ENCODE assay signal across 9 cellular contexts in the genomic region with DNA sequence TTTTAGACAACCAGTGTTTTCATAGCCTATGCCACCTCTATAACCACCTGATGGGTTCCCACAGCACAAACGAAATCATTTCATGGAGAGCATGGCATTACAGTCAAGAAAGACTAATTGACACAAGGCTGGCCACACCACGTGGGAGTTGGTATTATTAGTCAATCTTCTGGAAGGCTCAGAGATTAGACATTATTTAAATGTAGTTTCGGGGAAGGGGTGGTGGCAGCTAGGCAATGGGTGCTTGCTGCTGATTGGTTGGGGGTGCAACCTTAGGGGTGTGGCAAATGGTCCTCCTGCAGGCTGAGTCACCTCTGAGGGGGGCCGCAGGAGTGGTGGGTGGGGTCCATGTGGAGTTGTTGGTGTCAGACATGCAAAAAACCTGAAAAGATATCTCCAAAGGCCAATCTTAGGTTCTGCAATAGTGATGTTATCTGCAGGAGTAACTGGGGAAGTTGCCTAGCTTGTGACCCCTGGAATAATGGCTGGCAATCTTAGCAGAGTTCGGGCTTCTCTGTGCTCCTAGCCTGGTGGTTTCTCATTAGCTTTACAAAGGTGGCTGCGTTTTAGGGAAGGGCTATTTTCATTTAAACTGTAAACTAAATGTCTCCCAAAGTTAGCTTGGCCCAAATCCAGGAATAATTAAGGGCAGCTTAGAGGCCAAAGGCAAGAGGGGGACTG. TPM values are rescaled to one million over a fixed set of nuclear protein-coding genes. Genes with fewer than 3 reads are reported as not detected.
DNase-seq lines count a peak whose midpoint lies in the region; ATAC-seq, FAIRE-seq and TF ChIP-seq lines count a peak whose summit lies in the region.
"Had no signal": no experiment of that assay in that cellular context is flagged by ENCODE, and none has a peak within 500 bp of the region (broad histone marks: within the 10 kb centered on the region; RNA-seq: fewer than 3 reads in every experiment).

No MANE protein-coding gene starts in this region.

- H3K27me3 ChIP-seq in adipocyte (replicated peaks; ENCODE audit: control insufficient read depth, insufficient read depth, low read length) (no peaks in the 10 kb centered on the region), tibial artery (no peaks in the 10 kb centered on the region)

- H3K27ac ChIP-seq in tibial artery, result no peak overlapping the region

- H3K4me1 ChIP-seq in adipocyte (ENCODE audit: control insufficient read depth, insufficient read depth, low read length) (peaks cover 59% of the 10 kb centered on the region), tibial artery (peaks cover 0 to 11% (median 7%) of the 10 kb centered on the region in 4 donors)

- H3K36me3 ChIP-seq in adipocyte (ENCODE audit: control insufficient read depth, insufficient read depth, low read length, severe bottlenecking), result no peaks in the 10 kb centered on the region
- peaks cover 0 to 5% (median 0%) of the 10 kb centered on the region in 3 donors for H3K36me3 ChIP-seq in tibial artery

- intact Hi-C loops in tibial artery (cut with DNase I; ENCODE audit: low total_unique reads), result no loop called here

- TF ChIP-seq CTCF in tibial artery (IDR thresholded peaks at IDR 0.05), result no peak

- no peak for ATAC-seq in GM21825 (IDR thresholded peaks at IDR 0.05; ENCODE audit: unreplicated experiment)
- ATAC-seq: activated CD8-positive, alpha-beta T cell treated with anti-CD3 and anti-CD28 coated beads for 36 hours had no signal

- peak overlapping the region; percentile 99 for H3K9ac ChIP-seq in adipocyte (ENCODE audit: low read length)

- DNase-seq in SIG-M5 treated with dmso at 0.1 percent for 504 hours (lab: John Stamatoyannopoulos, UW; ENCODE audit: unreplicated experiment), result peak; percentile 66
- no peak for DNase-seq in SIG-M5 (lab: John Stamatoyannopoulos, UW)
- no peak for DNase-seq in adipocyte (ENCODE audit: low read depth)
- peak; percentile 19 for DNase-seq in iris pigment epithelial cell (ENCODE audit: low read depth)
- DNase-seq in tibial artery, result peak; percentile 37 to 57
- DNase-seq in stimulated activated CD4-positive, alpha-beta T cell treated with anti-CD3 and anti-CD28 coated beads, Interleukin-4, amount 100 ng/mL, for 4 hours, result no peak
- no peak for DNase-seq in frontal cortex (ENCODE audit: low spot score in 2 of 2)
- DNase-seq: activated CD8-positive, alpha-beta T cell treated with anti-CD3 and anti-CD28 coated beads for 36 hours had no signal

- H3K9me3 ChIP-seq in adipocyte (ENCODE audit: control insufficient read depth, low read length) (no peaks in the 10 kb centered on the region), tibial artery (no peaks in the 10 kb centered on the region)

- no peak for FAIRE-seq in frontal cortex (lab: Jason Lieb, UNC)

- H3K4me3 ChIP-seq in adipocyte (ENCODE audit: low read length) (peak overlapping the region; percentile 9), tibial artery (no peak overlapping the region)

RNA-seq across cellular contexts. Expression of gene TEN1, which starts 4.6 kb away (rescaled TPM):
- total RNA-seq in frontal cortex, result 4.9 TPM

RNA-seq across cellular contexts. Expression of gene ACOX1, which starts 4.7 kb away (rescaled TPM):
- total RNA-seq in frontal cortex, result 98.2 TPM

RNA-seq across cellular contexts. Expression of gene CDK3, which starts 17.0 kb away (rescaled TPM):
- 0.41 TPM for total RNA-seq in frontal cortex

RNA-seq across cellular contexts. Expression of gene FBF1, which starts 42.8 kb away (rescaled TPM):
- total RNA-seq in frontal cortex, result 11.4 TPM

RNA-seq across cellular contexts. Expression of gene EVPL, which starts 43.5 kb away (rescaled TPM):
- total RNA-seq in frontal cortex, result not detected

Comparison
In these comparisons a context has a peak if more than half of its experiments do, and no peak if none do; other contexts are left out.
1. DNase-seq: peak in SIG-M5 treated with dmso at 0.1 percent for 504 hours (single experiment), iris pigment epithelial cell (single experiment) and tibial artery (2 of 2); none in SIG-M5 (single experiment), adipocyte (single experiment), stimulated activated CD4-positive, alpha-beta T cell treated with anti-CD3 and anti-CD28 coated beads, Interleukin-4, amount 100 ng/mL, for 4 hours (0 of 2) and frontal cortex (0 of 2).